ENCODE assay signal across 1 cellular context in the genomic region with DNA sequence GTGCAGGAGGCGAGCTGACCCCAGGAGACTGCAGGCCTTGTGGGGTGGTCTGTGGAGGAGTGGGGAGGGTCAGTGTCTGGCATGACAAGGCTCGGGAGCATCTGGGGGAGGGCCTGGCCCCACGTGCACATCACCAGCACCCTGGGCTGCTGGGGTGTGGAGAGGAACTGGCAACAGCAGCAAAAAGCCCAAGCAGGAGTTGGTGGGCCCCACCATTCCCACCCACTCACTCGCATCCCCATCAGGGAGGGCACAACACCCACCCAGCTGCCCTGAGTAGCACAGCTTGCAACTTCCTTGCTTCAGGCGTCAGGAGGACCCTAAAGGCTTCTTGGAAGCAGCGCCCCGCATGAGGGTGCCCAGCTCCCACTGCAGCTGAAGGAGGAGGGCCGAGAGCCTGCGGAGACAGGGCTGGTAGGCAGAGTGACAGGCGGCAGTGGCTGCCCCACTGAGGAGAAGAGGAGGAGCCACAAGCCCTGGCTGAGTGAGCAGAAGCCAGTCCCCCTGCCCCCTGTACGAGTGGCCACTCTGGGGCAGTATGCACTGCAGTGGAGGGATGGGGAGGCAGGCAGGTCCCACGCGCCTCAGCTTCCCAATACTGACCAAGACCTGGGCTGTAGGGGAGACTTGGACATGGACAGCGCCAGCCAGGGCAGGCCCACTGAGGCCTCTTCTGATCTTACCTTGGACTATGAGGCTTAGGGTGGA.
TF ChIP-seq lines count a peak whose summit lies in the region.

No MANE protein-coding gene starts in this region.

TF ChIP-seq in GM12878, 131 proteins besides CTCF, POLR2A, EP300 and RAD21:
- TF ChIP-seq, protein P1, sequence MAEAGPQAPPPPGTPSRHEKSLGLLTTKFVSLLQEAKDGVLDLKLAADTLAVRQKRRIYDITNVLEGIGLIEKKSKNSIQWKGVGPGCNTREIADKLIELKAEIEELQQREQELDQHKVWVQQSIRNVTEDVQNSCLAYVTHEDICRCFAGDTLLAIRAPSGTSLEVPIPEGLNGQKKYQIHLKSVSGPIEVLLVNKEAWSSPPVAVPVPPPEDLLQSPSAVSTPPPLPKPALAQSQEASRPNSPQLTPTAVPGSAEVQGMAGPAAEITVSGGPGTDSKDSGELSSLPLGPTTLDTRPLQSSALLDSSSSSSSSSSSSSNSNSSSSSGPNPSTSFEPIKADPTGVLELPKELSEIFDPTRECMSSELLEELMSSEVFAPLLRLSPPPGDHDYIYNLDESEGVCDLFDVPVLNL (IDR thresholded peaks at IDR 0.05; ENCODE audit: low read depth, low read length), result no peak
- no peak for TF ChIP-seq RCOR1 (conservative IDR thresholded peaks at IDR 0.05; ENCODE audit: low read depth, low read length)
TF ChIP-seq in GM12878: peak in this region for 0.
